3 cellular contexts compared by ENCODE assay signal in genomic region chr7:95944867-95945266, GRCh38.
DNase-seq lines count a peak whose midpoint lies in the region; ATAC-seq, FAIRE-seq and TF ChIP-seq lines count a peak whose summit lies in the region.
"Not testable (repeated sequence)": the region's sequence is repeated elsewhere in the genome, so short reads cannot be mapped to it uniquely, and the experiment has no call there.

No MANE protein-coding gene starts in this region.

- POLR2A ChIA-PET in WTC11 (lab: Charles Lee) = not testable (repeated sequence)

- DNase-seq in WTC11 (ENCODE audit: low spot score); frontal cortex (ENCODE audit: low spot score in 2 of 2); kidney: not testable (repeated sequence)

- H3K36me3 ChIP-seq in kidney (ENCODE audit: control insufficient read depth in 1 of 2, insufficient read depth in 2 of 2, low read length in 2 of 2) = not testable (repeated sequence)

- H3K9me3 ChIP-seq in kidney (ENCODE audit: control insufficient read depth in 1 of 2, low read length in 2 of 2) = not testable (repeated sequence)

- not testable (repeated sequence) for TF ChIP-seq CTCF in WTC11 (IDR thresholded peaks at IDR 0.05); kidney (IDR thresholded peaks at IDR 0.05; ENCODE audit: borderline replicate concordance, extremely low read depth, insufficient read depth)

- not testable (repeated sequence) for H3K4me1 Mint-ChIP-seq in WTC11

- intact Hi-C loops in kidney (cut with DNase I) = not testable (repeated sequence)

- not testable (repeated sequence) for H3K9ac ChIP-seq in kidney (ENCODE audit: low read length in 2 of 2)

- H3K4me3 Mint-ChIP-seq in WTC11 = not testable (repeated sequence)

- ATAC-seq in WTC11 = not testable (repeated sequence)

- H3K27ac ChIP-seq in kidney (ENCODE audit: low read depth in 2 of 2, low read length in 2 of 2) = not testable (repeated sequence)

- not testable (repeated sequence) for H3K27ac Mint-ChIP-seq in WTC11

- not testable (repeated sequence) for H3K27me3 Mint-ChIP-seq in WTC11 (ENCODE audit: low read depth)

- H3K36me3 Mint-ChIP-seq in WTC11 = not testable (repeated sequence)

- not testable (repeated sequence) for H3K9me3 Mint-ChIP-seq in WTC11

- CTCF ChIA-PET in WTC11 (lab: Charles Lee) = not testable (repeated sequence)

- not testable (repeated sequence) for H3K4me1 ChIP-seq in kidney (ENCODE audit: control insufficient read depth in 1 of 2, insufficient read depth in 1 of 2, low read depth in 1 of 2, low read length in 2 of 2)

- FAIRE-seq in frontal cortex (lab: Jason Lieb, UNC) (peak; percentile 68), kidney (lab: Jason Lieb, UNC) (peak; percentile 42)

- not testable (repeated sequence) for H3K4me3 ChIP-seq in kidney (ENCODE audit: low read length in 2 of 2)

TF ChIP-seq in WTC11, 78 proteins besides CTCF, POLR2A, EP300 and RAD21:
- TF ChIP-seq HMGA2 (CRISPR knock-in tag; IDR thresholded peaks at IDR 0.05) = peak; percentile 96
